ENCODE assay signal across 8 cellular contexts in the genomic region with DNA sequence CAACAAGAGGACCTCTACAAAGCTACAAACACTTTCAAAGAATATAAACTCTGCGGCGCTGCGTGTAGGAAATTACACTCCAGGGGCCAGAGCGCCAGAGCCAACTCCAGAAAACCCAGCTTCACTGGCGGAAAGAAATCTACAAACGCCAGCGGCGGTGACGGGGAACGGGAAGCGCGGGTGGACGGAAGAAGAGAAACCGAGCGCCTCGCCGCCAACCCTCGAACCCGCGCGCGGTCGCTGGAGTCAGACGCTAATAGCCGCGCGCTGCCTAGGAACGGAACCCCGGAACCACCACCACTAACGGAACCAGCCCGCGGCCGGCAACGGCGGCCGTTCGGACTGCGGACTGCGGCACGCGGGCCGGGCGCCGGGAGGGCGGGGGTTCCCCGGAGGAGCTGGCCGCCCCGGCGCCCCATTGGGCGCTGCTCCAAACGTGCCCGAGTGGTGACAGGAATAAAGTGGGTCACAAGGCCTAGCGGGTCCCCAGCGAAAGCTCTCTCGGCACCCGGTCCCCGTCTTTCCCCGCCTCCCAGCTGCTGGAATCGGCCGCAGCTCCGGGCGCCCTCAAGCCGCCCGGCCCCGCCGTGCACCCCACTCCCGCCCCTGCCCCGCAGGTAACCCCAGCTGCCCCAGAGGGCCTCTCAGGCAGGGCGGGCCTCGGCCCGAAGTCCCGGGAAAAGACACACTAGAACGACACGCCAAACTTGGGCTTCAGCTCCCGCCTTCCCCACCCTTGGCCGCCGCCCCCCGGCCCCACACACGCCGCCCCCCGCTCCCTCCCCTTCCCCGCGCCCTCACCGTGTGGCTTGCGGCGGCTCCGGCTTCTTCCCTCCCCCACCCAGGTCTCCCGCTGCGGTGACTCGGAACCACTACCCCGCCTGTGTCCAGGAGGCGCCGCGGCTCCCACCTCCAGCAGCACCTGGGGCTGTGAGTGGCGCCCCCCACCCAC. TPM values are rescaled to one million over a fixed set of nuclear protein-coding genes. Genes with fewer than 3 reads are reported as not detected.
A peak's percentile ranks its signal among the peaks of the same experiment; 100 is the strongest.
DNase-seq lines count a peak whose midpoint lies in the region; ATAC-seq and TF ChIP-seq lines count a peak whose summit lies in the region.

No MANE protein-coding gene starts in this region.

- H3K4me1 ChIP-seq in adipocyte (ENCODE audit: control insufficient read depth, insufficient read depth, low read length) (peaks cover 29% of the 10 kb centered on the region), heart left ventricle (peaks cover 0 to 34% (median 17%) of the 10 kb centered on the region in 12 donors), upper lobe of left lung (peaks cover 12 to 26% (median 15%) of the 10 kb centered on the region in 4 donors)

- DNase-seq in GM10266 (ENCODE audit: extremely low spot score) = peak; percentile 75
- peak; percentile 60 for DNase-seq in NCI-H1105 (lab: John Stamatoyannopoulos, UW)
- peak; percentile 27 to 73 for DNase-seq in SW 1271 (lab: John Stamatoyannopoulos, UW)
- DNase-seq in adipocyte (ENCODE audit: low read depth) = peak; percentile 87
- DNase-seq in heart left ventricle = peak; percentile 78 to 91 (median 85)
- peak; percentile 69 to 97 (median 78) for DNase-seq in posterior cingulate gyrus
- DNase-seq in upper lobe of left lung = peak; percentile 81 to 96

- TF ChIP-seq POLR2A in heart left ventricle (IDR thresholded peaks at IDR 0.05) (peak in 1 of 2 donors; percentile 41), upper lobe of left lung (IDR thresholded peaks at IDR 0.05) (peak in 2 of 4 donors; percentile 52 to 68)

- peak overlapping the region; percentile 90 for H3K9ac ChIP-seq in adipocyte (ENCODE audit: low read length)

- 0 to 1% (median 0%) methylated on average over 34 to 95 of the region's 95 CpGs for WGBS in heart left ventricle, 4 donors
- WGBS in upper lobe of left lung, 2 donors = 0 to 1% methylated on average over 30 to 45 of the region's 95 CpGs

- TF ChIP-seq EP300 in upper lobe of left lung (IDR thresholded peaks at IDR 0.05) = no peak

- H3K9me3 ChIP-seq in adipocyte (ENCODE audit: control insufficient read depth, low read length) (no peaks in the 10 kb centered on the region), heart left ventricle (no peaks in the 10 kb centered on the region), upper lobe of left lung (no peaks in the 10 kb centered on the region)

- H3K27ac ChIP-seq in heart left ventricle (peak overlapping the region; percentile 97 to 99 (median 99)), upper lobe of left lung (peak overlapping the region; percentile 98 to 100 (median 99))

- H3K36me3 ChIP-seq in adipocyte (ENCODE audit: control insufficient read depth, insufficient read depth, low read length, severe bottlenecking) (no peaks in the 10 kb centered on the region), heart left ventricle (no peaks in the 10 kb centered on the region), upper lobe of left lung (no peaks in the 10 kb centered on the region)

- ATAC-seq in HG02588 (IDR thresholded peaks at IDR 0.05; ENCODE audit: unreplicated experiment) (peak; percentile 44), heart left ventricle (peak; percentile 59 to 80 (median 70)), upper lobe of left lung (ENCODE audit: low FRiP score in 2 of 2) (peak; percentile 83 to 86)

- intact Hi-C loops in heart left ventricle (cut with DNase I) (loop anchor here (1.0 to 10.0 kb wide), 14 partner anchors 91 to 403 kb away; partner anchors contain the start of genes EXOC1 (in 6 of the 10), SRD5A3 (in 6 of the 10), TMEM165 (in 3 of the 10) and CEP135 (in 1 of the 10)), posterior cingulate gyrus (cut with DNase I) (loop anchor here (1.0 to 10.0 kb wide), 4 partner anchors 111 to 307 kb away; partner anchors contain the start of genes EXOC1, SRD5A3 and TMEM165)

- TF ChIP-seq CTCF in GM10266 (IDR thresholded peaks at IDR 0.05; ENCODE audit: control insufficient read depth, insufficient read depth, low read depth, missing control alignments) = no peak
- TF ChIP-seq CTCF in heart left ventricle (IDR thresholded peaks at IDR 0.05) = no peak
- TF ChIP-seq CTCF in upper lobe of left lung (IDR thresholded peaks at IDR 0.05) = peak in 1 of 6 experiments; percentile 11

- H3K4me3 ChIP-seq in adipocyte (ENCODE audit: low read length) (peak overlapping the region; percentile 97), heart left ventricle (peak overlapping the region; percentile 73 to 99 (median 95)), upper lobe of left lung (peak overlapping the region; percentile 90 to 98 (median 90))

- H3K27me3 ChIP-seq in adipocyte (replicated peaks; ENCODE audit: control insufficient read depth, insufficient read depth, low read length) (no peaks in the 10 kb centered on the region), heart left ventricle (no peaks in the 10 kb centered on the region), upper lobe of left lung (no peaks in the 10 kb centered on the region)

RNA-seq across cellular contexts. Expression of gene CLOCK, which starts 0.8 kb away (rescaled TPM):
- total RNA-seq in heart left ventricle = 10 to 100 TPM; 27.3 to 42.1 (median 33.2) TPM
- polyA plus RNA-seq in heart left ventricle = 10 to 100 TPM in 1 of 2 donors, 1 to 10 TPM in 1; 8.3 to 20.3 TPM
- 10 to 100 TPM; 10.2 to 39.6 (median 22.2) TPM for total RNA-seq in upper lobe of left lung

RNA-seq across cellular contexts. Expression of gene PDCL2, which starts 46.1 kb away (rescaled TPM):
- not detected for total RNA-seq in heart left ventricle
- not detected for polyA plus RNA-seq in heart left ventricle
- not detected for total RNA-seq in upper lobe of left lung

Comparison
In these comparisons a context has a peak if more than half of its experiments do, and no peak if none do; other contexts are left out.
1. Peak in every context shown above with its lines: DNase-seq, ATAC-seq, H3K4me3 ChIP-seq and H3K27ac ChIP-seq.